8 cellular contexts compared by ENCODE assay signal in genomic region chr17:3754458-3755334, GRCh38. TPM values are rescaled to one million over a fixed set of nuclear protein-coding genes. Genes with fewer than 3 reads are reported as not detected.
A peak's percentile ranks its signal among the peaks of the same experiment; 100 is the strongest.
DNase-seq lines count a peak whose midpoint lies in the region; ATAC-seq, FAIRE-seq and TF ChIP-seq lines count a peak whose summit lies in the region.

No MANE protein-coding gene starts in this region.

- H3K4me1 ChIP-seq in heart right ventricle (peaks cover 0 to 9% (median 0%) of the 10 kb centered on the region in 9 donors), small intestine (ENCODE audit: control insufficient read depth in 2 of 2, insufficient read depth in 1 of 2, low read depth in 1 of 2, low read length in 1 of 2) (no peaks in the 10 kb centered on the region)

- H3K36me3 ChIP-seq in GM06990 (ENCODE audit: control insufficient read depth, insufficient read depth, low read length) (no peaks in the 10 kb centered on the region), heart right ventricle (no peaks in the 10 kb centered on the region), small intestine (ENCODE audit: control insufficient read depth in 2 of 2, insufficient read depth in 2 of 2, low read length in 2 of 2) (no peaks in the 10 kb centered on the region)

- 7 to 8% methylated on average over 53 to 55 of the region's 56 CpGs for WGBS in heart right ventricle, 2 donors
- 3 to 10% (median 5%) methylated on average over 38 to 56 of the region's 56 CpGs for WGBS in small intestine, 3 donors

- FAIRE-seq in small intestine (lab: Jason Lieb, UNC), result no peak

- no peaks in the 10 kb centered on the region for H3K27me3 ChIP-seq in GM06990 (replicated peaks; ENCODE audit: control insufficient read depth, insufficient read depth, low read length)
- peaks cover 0 to 46% (median 9%) of the 10 kb centered on the region in 7 donors for H3K27me3 ChIP-seq in heart right ventricle
- H3K27me3 ChIP-seq in small intestine (ENCODE audit: control insufficient read depth in 2 of 2, insufficient read depth in 2 of 2, low read length in 2 of 2), result no peaks in the 10 kb centered on the region

- H3K4me3 ChIP-seq in GM06990 (replicated peaks; ENCODE audit: low read depth, low read length) (peak overlapping the region; percentile 23; the same call in 1 of the 2 replicates), heart right ventricle (peak overlapping the region in 2 of 10 donors; percentile 20 to 37), small intestine (ENCODE audit: low read depth in 1 of 2, low read length in 2 of 2) (peak overlapping the region in 1 of 2 donors; percentile 55)

- no peak for TF ChIP-seq CTCF in GM06990 (IDR thresholded peaks at IDR 0.05; ENCODE audit: insufficient read depth, low read length, poor library complexity, severe bottlenecking)
- no peak for TF ChIP-seq CTCF in heart right ventricle (IDR thresholded peaks at IDR 0.05)

- intact Hi-C loops in heart right ventricle (cut with DNase I), result no loop called here

- ATAC-seq in heart right ventricle, result peak in 5 of 8 donors; percentile 23 to 60 (median 46)

- peaks cover 0 to 8% (median 0%) of the 10 kb centered on the region in 11 donors for H3K9me3 ChIP-seq in heart right ventricle
- no peaks in the 10 kb centered on the region for H3K9me3 ChIP-seq in small intestine (ENCODE audit: control insufficient read depth, low read depth)

- peak overlapping the region in 1 of 10 donors; percentile 44 for H3K27ac ChIP-seq in heart right ventricle
- peak overlapping the region; percentile 71 to 79 for H3K27ac ChIP-seq in small intestine (ENCODE audit: low read depth in 1 of 2, low read length in 1 of 2)

- peak; percentile 76 for DNase-seq in GM06990 (ENCODE audit: extremely low read depth, insufficient read length)
- peak; percentile 90 for DNase-seq in NCI-H2107 treated with DMSO at 0.1 percent for 48 hours (lab: John Stamatoyannopoulos, UW; ENCODE audit: unreplicated experiment)
- peak; percentile 84 for DNase-seq in activated T-cell treated with anti-CD3 and anti-CD28 coated beads, Interleukin-2, amount 50 U/mL, for 1 hour
- DNase-seq in heart right ventricle, result no peak
- peak; percentile 97 for DNase-seq in small intestine
- no peak for DNase-seq in COLO829 (ENCODE audit: low spot score)
- DNase-seq in dermis blood vessel endothelial cell, result no peak
- no peak for DNase-seq in KG1 (lab: John Stamatoyannopoulos, UW)

RNA-seq across cellular contexts. Expression of gene HASPIN, which starts 31.0 kb away (rescaled TPM):
- 1 to 10 TPM in 1 of 10 donors, under 1 TPM in 9; 0.12 to 1.5 (median 0.23) TPM for total RNA-seq in heart right ventricle
- under 1 TPM in 1 of 2 donors, not detected in 1; 0.29 TPM for polyA plus RNA-seq in heart right ventricle
- polyA plus RNA-seq in small intestine, result 1 to 10 TPM in 1 of 3 donors, not detected in 2; 3.6 TPM
- 4.3 and 14.3 TPM in 2 replicates for total RNA-seq in dermis blood vessel endothelial cell

RNA-seq across cellular contexts. Expression of gene ITGAE, which starts 46.3 kb away (rescaled TPM):
- 10 to 100 TPM; 14.0 to 20.0 (median 15.6) TPM for total RNA-seq in heart right ventricle
- polyA plus RNA-seq in heart right ventricle, result 10 to 100 TPM; 24.3 to 35.4 TPM
- 10 to 100 TPM; 39.4 to 57.8 (median 45.0) TPM for polyA plus RNA-seq in small intestine
- 7.3 and 15.7 TPM in 2 replicates for total RNA-seq in dermis blood vessel endothelial cell

RNA-seq across cellular contexts. Expression of gene P2RX5, which starts 58.7 kb away (rescaled TPM):
- 10 to 100 TPM in 7 of 10 donors, 1 to 10 TPM in 3; 6.0 to 24.5 (median 11.9) TPM for total RNA-seq in heart right ventricle
- polyA plus RNA-seq in heart right ventricle, result 10 to 100 TPM; 12.4 to 56.6 TPM
- polyA plus RNA-seq in small intestine, result 1 to 10 TPM in 2 of 3 donors, under 1 TPM in 1; 0.67 to 5.6 (median 3.0) TPM
- total RNA-seq in dermis blood vessel endothelial cell, result 0.23 and 0.51 TPM in 2 replicates

Comparison
In these comparisons a context has a peak if more than half of its experiments do, and no peak if none do; other contexts are left out.
1. DNase-seq: peak in GM06990 (single experiment), NCI-H2107 treated with DMSO at 0.1 percent for 48 hours (single experiment), activated T-cell treated with anti-CD3 and anti-CD28 coated beads, Interleukin-2, amount 50 U/mL, for 1 hour (single experiment) and small intestine (single experiment); none in heart right ventricle (0 of 2), COLO829 (single experiment), dermis blood vessel endothelial cell (single experiment) and KG1 (single experiment).